In the genomic region with DNA sequence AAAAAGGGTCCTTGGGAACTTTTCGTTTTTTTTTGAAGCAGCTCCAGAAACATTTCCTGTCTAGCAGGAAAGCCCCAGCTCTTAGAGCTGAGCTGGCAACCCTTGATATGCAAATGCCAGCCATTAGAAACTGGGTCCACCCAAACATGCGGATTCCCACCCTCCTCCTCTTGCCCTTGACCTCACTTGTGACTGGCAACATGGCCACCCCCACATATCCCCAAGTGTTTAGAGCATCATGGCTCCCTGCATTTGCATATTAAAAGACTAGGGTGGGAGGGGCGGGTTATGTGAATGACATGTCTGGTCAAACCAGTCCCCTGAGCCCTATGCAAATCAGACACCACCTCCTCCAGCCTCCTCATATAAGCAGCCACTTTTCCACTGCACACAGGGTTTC, we compare ENCODE assay signal across 1 cellular context.
A peak's percentile ranks its signal among the peaks of the same experiment; 100 is the strongest.
TF ChIP-seq lines count a peak whose summit lies in the region.

No MANE protein-coding gene starts in this region.

TF ChIP-seq in GM12878, 131 proteins besides CTCF, POLR2A, EP300 and RAD21 (continued from another document):
- 0 out of 2 replicates have a peak, but pooled peaks have one; percentile 35 for TF ChIP-seq RELB (IDR thresholded peaks at IDR 0.05; ENCODE audit: low read depth)
- TF ChIP-seq, protein P1, sequence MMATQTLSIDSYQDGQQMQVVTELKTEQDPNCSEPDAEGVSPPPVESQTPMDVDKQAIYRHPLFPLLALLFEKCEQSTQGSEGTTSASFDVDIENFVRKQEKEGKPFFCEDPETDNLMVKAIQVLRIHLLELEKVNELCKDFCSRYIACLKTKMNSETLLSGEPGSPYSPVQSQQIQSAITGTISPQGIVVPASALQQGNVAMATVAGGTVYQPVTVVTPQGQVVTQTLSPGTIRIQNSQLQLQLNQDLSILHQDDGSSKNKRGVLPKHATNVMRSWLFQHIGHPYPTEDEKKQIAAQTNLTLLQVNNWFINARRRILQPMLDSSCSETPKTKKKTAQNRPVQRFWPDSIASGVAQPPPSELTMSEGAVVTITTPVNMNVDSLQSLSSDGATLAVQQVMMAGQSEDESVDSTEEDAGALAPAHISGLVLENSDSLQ (IDR thresholded peaks at IDR 0.05), result peak; percentile 30
- peak; percentile 90; the same call in 2 of the 3 replicates for TF ChIP-seq POU2F2 (IDR thresholded peaks at IDR 0.05; ENCODE audit: borderline replicate concordance, low read depth, low read length)
